ENCODE assay signal across 8 cellular contexts in genomic region chr6:90294989-90295853, GRCh38. TPM values are rescaled to one million over a fixed set of nuclear protein-coding genes. Genes with fewer than 3 reads are reported as not detected.
A peak's percentile ranks its signal among the peaks of the same experiment; 100 is the strongest.
DNase-seq lines count a peak whose midpoint lies in the region; ATAC-seq and TF ChIP-seq lines count a peak whose summit lies in the region.

No MANE protein-coding gene starts in this region.

- H4K20me1 ChIP-seq in neural cell (ENCODE audit: insufficient read depth): peaks cover 6% of the 10 kb centered on the region

- peak; percentile 33 for DNase-seq in NCI-H2196 (lab: John Stamatoyannopoulos, UW; ENCODE audit: unreplicated experiment)
- DNase-seq in NCI-H2196 treated with DMSO at 0.1 percent for 48 hours (lab: John Stamatoyannopoulos, UW; ENCODE audit: unreplicated experiment): no peak
- no peak for DNase-seq in NT2/D1 (ENCODE audit: low read depth, low spot score)
- peak; percentile 31 for DNase-seq in fibroblast of villous mesenchyme (ENCODE audit: low read depth)
- peak; percentile 92 for DNase-seq in stimulated activated naive CD8-positive, alpha-beta T cell treated with anti-CD3 and anti-CD28 coated beads, Interleukin-15, Interleukin-2, amounts not matched to agents 100 U/mL and 50 U/mL, for 24 hours
- no peak for DNase-seq in NCI-H510A treated with DMSO at 0.1 percent for 48 hours (lab: John Stamatoyannopoulos, UW)

- no peaks in the 10 kb centered on the region for H3K4me1 ChIP-seq in NT2/D1 (ENCODE audit: insufficient read depth, insufficient read length)

- peak overlapping the region; percentile 89 for H3K4me3 Mint-ChIP-seq in activated T-helper 17 cell treated with anti-CD3 and anti-CD28 coated beads, Interleukin-2, amount 50 U/mL, for 72 hours

- H3K4me2 ChIP-seq in neural cell (ENCODE audit: low read length): peak overlapping the region; percentile 93

- peak; percentile 46 for TF ChIP-seq RAD21 in neural cell (conservative IDR thresholded peaks at IDR 0.05)

- H3K27me3 ChIP-seq in NT2/D1 (ENCODE audit: insufficient read depth, insufficient read length) (peaks cover 38% of the 10 kb centered on the region), neural cell (ENCODE audit: insufficient read depth, low read depth, low read length) (no peaks in the 10 kb centered on the region)

- H3K36me3 ChIP-seq in NT2/D1 (ENCODE audit: insufficient read depth, insufficient read length, low read length) (no peaks in the 10 kb centered on the region), neural cell (ENCODE audit: insufficient read depth, low read length) (no peaks in the 10 kb centered on the region)

- H2AFZ ChIP-seq in neural cell (ENCODE audit: low read depth, low read length): no peak overlapping the region

- no peaks in the 10 kb centered on the region for H3K9me2 ChIP-seq in neural cell (ENCODE audit: insufficient read depth, low read length)

- peak overlapping the region; percentile 84 for H3K27ac Mint-ChIP-seq in activated T-helper 17 cell treated with anti-CD3 and anti-CD28 coated beads, Interleukin-2, amount 50 U/mL, for 72 hours

- H3K9me3 ChIP-seq in NT2/D1 (ENCODE audit: insufficient read depth, low read length): no peaks in the 10 kb centered on the region
- no peaks in the 10 kb centered on the region for H3K9me3 ChIP-seq in neural cell (ENCODE audit: low read length)

- H3K4me3 ChIP-seq in NT2/D1 (ENCODE audit: insufficient read length, low read depth) (peak overlapping the region; percentile 59), fibroblast of villous mesenchyme (ENCODE audit: low read depth, low read length) (peak overlapping the region; percentile 60), neural cell (ENCODE audit: low read length) (peak overlapping the region; percentile 89)

- peak; percentile 59 for ATAC-seq in activated T-helper 17 cell treated with anti-CD3 and anti-CD28 coated beads, Interleukin-2, amount 50 U/mL, for 72 hours (replicated peaks)
- ATAC-seq in stimulated activated naive CD8-positive, alpha-beta T cell treated with anti-CD3 and anti-CD28 coated beads, Interleukin-15, Interleukin-2, amounts not matched to agents 100 U/mL and 50 U/mL, for 24 hours: peak; percentile 50

- peaks cover 23% of the 10 kb centered on the region for H3K4me1 Mint-ChIP-seq in activated T-helper 17 cell treated with anti-CD3 and anti-CD28 coated beads, Interleukin-2, amount 50 U/mL, for 72 hours

- peaks cover 57% of the 10 kb centered on the region for H3K79me2 ChIP-seq in neural cell (replicated peaks; ENCODE audit: insufficient read depth, low read length)

- no peak for TF ChIP-seq CTCF in fibroblast of villous mesenchyme (IDR thresholded peaks at IDR 0.05; ENCODE audit: insufficient read depth, low read depth, low read length)
- TF ChIP-seq CTCF in neural cell (IDR thresholded peaks at IDR 0.05; ENCODE audit: poor library complexity, severe bottlenecking): peak; percentile 28

- H3K27me3 Mint-ChIP-seq in activated T-helper 17 cell treated with anti-CD3 and anti-CD28 coated beads, Interleukin-2, amount 50 U/mL, for 72 hours: peaks cover 5% of the 10 kb centered on the region

- peaks cover 36% of the 10 kb centered on the region for H3K36me3 Mint-ChIP-seq in activated T-helper 17 cell treated with anti-CD3 and anti-CD28 coated beads, Interleukin-2, amount 50 U/mL, for 72 hours (ENCODE audit: low read depth)

- peaks cover 10% of the 10 kb centered on the region for H3F3A ChIP-seq in neural cell (ENCODE audit: insufficient read depth, low read length, poor library complexity, severe bottlenecking)

- H3K27ac ChIP-seq in neural cell (ENCODE audit: low read length): peak overlapping the region; percentile 90

- no peaks in the 10 kb centered on the region for H3K9me3 Mint-ChIP-seq in activated T-helper 17 cell treated with anti-CD3 and anti-CD28 coated beads, Interleukin-2, amount 50 U/mL, for 72 hours

- H3K9ac ChIP-seq in NT2/D1 (ENCODE audit: insufficient read length, low read depth) (peak overlapping the region; percentile 76), neural cell (ENCODE audit: low read length) (peak overlapping the region; percentile 94)

- no peak for TF ChIP-seq EP300 in neural cell (conservative IDR thresholded peaks at IDR 0.05; ENCODE audit: poor library complexity, severe bottlenecking)

TF ChIP-seq in neural cell, 6 proteins besides CTCF, POLR2A, EP300 and RAD21:
- TF ChIP-seq REST (IDR thresholded peaks at IDR 0.05; ENCODE audit: borderline replicate concordance) (no peak), EZH2 (IDR thresholded peaks at IDR 0.05; ENCODE audit: borderline replicate concordance, insufficient read depth, low read length, poor library complexity, severe bottlenecking) (no peak), MXI1 (conservative IDR thresholded peaks at IDR 0.05; ENCODE audit: poor library complexity, severe bottlenecking) (peak; percentile 53), SMC3 (conservative IDR thresholded peaks at IDR 0.05; ENCODE audit: poor library complexity) (no peak), TAF1 (IDR thresholded peaks at IDR 0.05; ENCODE audit: low read depth) (no peak), POLR2AphosphoS5 (IDR thresholded peaks at IDR 0.05) (no peak)

RNA-seq across cellular contexts. Expression of gene BACH2, which starts 1.4 kb away (rescaled TPM):
- total RNA-seq in activated T-helper 17 cell treated with anti-CD3 and anti-CD28 coated beads, Interleukin-2, amount 50 U/mL, for 72 hours: 10 to 100 TPM in 1 of 2 donors, 1 to 10 TPM in 1; 3.0 to 22.9 TPM
- total RNA-seq in fibroblast of villous mesenchyme: under 0.01 and 0.64 TPM in 2 replicates
- 45.5 and 52.7 TPM in 2 replicates for polyA plus RNA-seq in neural cell
- polyA minus RNA-seq in neural cell: 144 and 154 TPM in 2 replicates

Comparison
In these comparisons a context has a peak if more than half of its experiments do, and no peak if none do; other contexts are left out.
1. DNase-seq: peak in NCI-H2196 (single experiment), fibroblast of villous mesenchyme (single experiment) and stimulated activated naive CD8-positive, alpha-beta T cell treated with anti-CD3 and anti-CD28 coated beads, Interleukin-15, Interleukin-2, amounts not matched to agents 100 U/mL and 50 U/mL, for 24 hours (single experiment); none in NCI-H2196 treated with DMSO at 0.1 percent for 48 hours (single experiment), NT2/D1 (single experiment) and NCI-H510A treated with DMSO at 0.1 percent for 48 hours (single experiment).
2. Peak in every context shown above with its lines, with median percentiles within 50 percentile points of each other: H3K4me3 ChIP-seq.